ENCODE assay signal across 8 cellular contexts in the genomic region with DNA sequence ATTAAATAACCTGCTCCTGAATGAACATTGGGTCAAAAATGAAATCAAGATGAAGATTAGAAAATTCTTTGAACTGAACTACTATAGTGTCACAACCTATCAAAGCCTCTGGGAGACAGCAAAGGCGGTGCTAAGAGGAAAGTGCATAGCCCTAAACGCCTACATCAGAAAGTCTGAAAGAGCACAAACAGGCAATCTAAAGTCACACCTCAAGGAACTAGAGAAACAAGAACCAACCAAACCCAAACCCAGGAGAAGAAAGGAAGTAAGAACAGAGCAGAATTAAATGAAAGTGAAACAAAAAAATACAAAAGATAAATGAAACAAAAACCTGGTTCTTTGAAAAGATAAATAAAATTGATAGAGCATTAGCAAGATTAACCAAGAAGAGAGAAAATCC.
DNase-seq lines count a peak whose midpoint lies in the region; ATAC-seq and TF ChIP-seq lines count a peak whose summit lies in the region.
"Not testable (repeated sequence)": the region's sequence is repeated elsewhere in the genome, so short reads cannot be mapped to it uniquely, and the experiment has no call there.

No MANE protein-coding gene starts in this region.

- not testable (repeated sequence) for ATAC-seq in activated T-cell treated with anti-CD3 and anti-CD28 coated beads, Interleukin-2, amount 50 U/mL, for 72 hours (replicated peaks in 1 of 2); activated naive CD8-positive, alpha-beta T cell treated with anti-CD3 and anti-CD28 coated beads, Interleukin-2, amount 10 ng/mL, durations not matched to agents 7 days and 5 days (ENCODE audit: low read depth); naive thymus-derived CD8-positive, alpha-beta T cell

- H3F3A ChIP-seq in MM.1S (ENCODE audit: insufficient read depth, low read length): not testable (repeated sequence)

- H3K79me2 ChIP-seq in ACC112 (ENCODE audit: control insufficient read depth, insufficient read depth, low read length, unreplicated experiment); MM.1S (ENCODE audit: low read length): not testable (repeated sequence)

- not testable (repeated sequence) for H3K9me3 Mint-ChIP-seq in CD8-positive, alpha-beta memory T cell; T-helper 2 cell treated with Interferon-gamma antibody and Interleukin-4, amounts not matched to agents 5 μg/mL and 100 μg/mL, for 36 hours; activated CD4-positive, alpha-beta memory T cell treated with anti-CD3 and anti-CD28 coated beads, Interleukin-2, amount 10 ng/mL, durations not matched to agents 7 days and 5 days; activated T-cell treated with anti-CD3 and anti-CD28 coated beads, Interleukin-2, amount 50 U/mL, for 72 hours; activated naive CD8-positive, alpha-beta T cell treated with anti-CD3 and anti-CD28 coated beads, Interleukin-2, amount 10 ng/mL, durations not matched to agents 7 days and 5 days; naive thymus-derived CD8-positive, alpha-beta T cell

- not testable (repeated sequence) for H3K36me3 ChIP-seq in ACC112 (ENCODE audit: insufficient read depth, low read length); CD8-positive, alpha-beta memory T cell (ENCODE audit: insufficient read depth, low read length); MM.1S (replicated peaks; ENCODE audit: insufficient read depth, low read length)

- DNase-seq in CD8-positive, alpha-beta memory T cell; T-helper 2 cell treated with Interferon-gamma antibody and Interleukin-4, amounts not matched to agents 5 μg/mL and 100 μg/mL, for 36 hours (ENCODE audit: low spot score); activated CD4-positive, alpha-beta memory T cell treated with anti-CD3 and anti-CD28 coated beads, Interleukin-2, amount 10 ng/mL, durations not matched to agents 7 days and 5 days; activated T-cell treated with anti-CD3 and anti-CD28 coated beads, Interleukin-2, amount 50 U/mL, for 72 hours; activated naive CD8-positive, alpha-beta T cell treated with anti-CD3 and anti-CD28 coated beads, Interleukin-2, amount 10 ng/mL, durations not matched to agents 7 days and 5 days: not testable (repeated sequence)
- peak; percentile 63 for DNase-seq in MM.1S
- peak in 1 of 10 donors; percentile 21 for DNase-seq in naive thymus-derived CD8-positive, alpha-beta T cell

- not testable (repeated sequence) for H3K27ac ChIP-seq in ACC112 (ENCODE audit: low read depth, low read length); CD8-positive, alpha-beta memory T cell (ENCODE audit: low read depth, low read length)
- H3K27ac ChIP-seq in MM.1S (ENCODE audit: low read length): peak overlapping the region; percentile 46; the same call in 1 of the 2 replicates

- H4K20me1 ChIP-seq in MM.1S (ENCODE audit: insufficient read depth, low read length): not testable (repeated sequence)

- H2AFZ ChIP-seq in ACC112 (ENCODE audit: low read length, unreplicated experiment): peak overlapping the region; percentile 43
- H2AFZ ChIP-seq in MM.1S (ENCODE audit: low read length): 0 out of 2 replicates have a peak overlapping the region, but pooled peaks have one; percentile 3

- peaks cover 6 to 15% (median 13%) of the 10 kb centered on the region in 3 donors for H3K4me1 Mint-ChIP-seq in CD8-positive, alpha-beta memory T cell
- peaks cover 11% of the 10 kb centered on the region for H3K4me1 Mint-ChIP-seq in T-helper 2 cell treated with Interferon-gamma antibody and Interleukin-4, amounts not matched to agents 5 μg/mL and 100 μg/mL, for 36 hours (ENCODE audit: low read depth)
- peaks cover 14% of the 10 kb centered on the region for H3K4me1 Mint-ChIP-seq in activated CD4-positive, alpha-beta memory T cell treated with anti-CD3 and anti-CD28 coated beads, Interleukin-2, amount 10 ng/mL, durations not matched to agents 7 days and 5 days
- not testable (repeated sequence) for H3K4me1 Mint-ChIP-seq in activated T-cell treated with anti-CD3 and anti-CD28 coated beads, Interleukin-2, amount 50 U/mL, for 72 hours (ENCODE audit: low read depth)
- H3K4me1 Mint-ChIP-seq in activated naive CD8-positive, alpha-beta T cell treated with anti-CD3 and anti-CD28 coated beads, Interleukin-2, amount 10 ng/mL, durations not matched to agents 7 days and 5 days: peaks cover 11% of the 10 kb centered on the region
- peaks cover 0 to 13% (median 11%) of the 10 kb centered on the region in 4 donors for H3K4me1 Mint-ChIP-seq in naive thymus-derived CD8-positive, alpha-beta T cell

- not testable (repeated sequence) for TF ChIP-seq CTCF in MM.1S (IDR thresholded peaks at IDR 0.05; ENCODE audit: low read length)

- peak overlapping the region in 4 of 7 donors; percentile 1 to 34 (median 16) for H3K4me3 Mint-ChIP-seq in CD8-positive, alpha-beta memory T cell
- peak overlapping the region; percentile 8 for H3K4me3 Mint-ChIP-seq in T-helper 2 cell treated with Interferon-gamma antibody and Interleukin-4, amounts not matched to agents 5 μg/mL and 100 μg/mL, for 36 hours
- H3K4me3 Mint-ChIP-seq in activated CD4-positive, alpha-beta memory T cell treated with anti-CD3 and anti-CD28 coated beads, Interleukin-2, amount 10 ng/mL, durations not matched to agents 7 days and 5 days: peak overlapping the region; percentile 16
- H3K4me3 Mint-ChIP-seq in activated T-cell treated with anti-CD3 and anti-CD28 coated beads, Interleukin-2, amount 50 U/mL, for 72 hours: peak overlapping the region in 1 of 2 donors; percentile 7
- H3K4me3 Mint-ChIP-seq in activated naive CD8-positive, alpha-beta T cell treated with anti-CD3 and anti-CD28 coated beads, Interleukin-2, amount 10 ng/mL, durations not matched to agents 7 days and 5 days: peak overlapping the region; percentile 62
- H3K4me3 Mint-ChIP-seq in naive thymus-derived CD8-positive, alpha-beta T cell: peak overlapping the region in 6 of 10 donors; percentile 14 to 50 (median 45)

- not testable (repeated sequence) for H3K36me3 Mint-ChIP-seq in CD8-positive, alpha-beta memory T cell; T-helper 2 cell treated with Interferon-gamma antibody and Interleukin-4, amounts not matched to agents 5 μg/mL and 100 μg/mL, for 36 hours (ENCODE audit: low read depth); activated CD4-positive, alpha-beta memory T cell treated with anti-CD3 and anti-CD28 coated beads, Interleukin-2, amount 10 ng/mL, durations not matched to agents 7 days and 5 days (ENCODE audit: low read depth); activated T-cell treated with anti-CD3 and anti-CD28 coated beads, Interleukin-2, amount 50 U/mL, for 72 hours (ENCODE audit: insufficient read depth in 2 of 2); activated naive CD8-positive, alpha-beta T cell treated with anti-CD3 and anti-CD28 coated beads, Interleukin-2, amount 10 ng/mL, durations not matched to agents 7 days and 5 days; naive thymus-derived CD8-positive, alpha-beta T cell

- peak overlapping the region in 5 of 8 donors; percentile 0 to 62 (median 3) for H3K27ac Mint-ChIP-seq in CD8-positive, alpha-beta memory T cell
- peak overlapping the region; percentile 55 for H3K27ac Mint-ChIP-seq in T-helper 2 cell treated with Interferon-gamma antibody and Interleukin-4, amounts not matched to agents 5 μg/mL and 100 μg/mL, for 36 hours
- H3K27ac Mint-ChIP-seq in activated CD4-positive, alpha-beta memory T cell treated with anti-CD3 and anti-CD28 coated beads, Interleukin-2, amount 10 ng/mL, durations not matched to agents 7 days and 5 days: peak overlapping the region; percentile 9
- H3K27ac Mint-ChIP-seq in activated T-cell treated with anti-CD3 and anti-CD28 coated beads, Interleukin-2, amount 50 U/mL, for 72 hours: peak overlapping the region; percentile 3
- H3K27ac Mint-ChIP-seq in activated naive CD8-positive, alpha-beta T cell treated with anti-CD3 and anti-CD28 coated beads, Interleukin-2, amount 10 ng/mL, durations not matched to agents 7 days and 5 days: peak overlapping the region; percentile 78
- peak overlapping the region in 5 of 10 donors; percentile 1 to 67 (median 52) for H3K27ac Mint-ChIP-seq in naive thymus-derived CD8-positive, alpha-beta T cell

- H3K9ac ChIP-seq in MM.1S (ENCODE audit: low read length): not testable (repeated sequence)

- not testable (repeated sequence) for H3K4me1 ChIP-seq in ACC112 (ENCODE audit: control insufficient read depth, insufficient read depth, low read length, unreplicated experiment); CD8-positive, alpha-beta memory T cell (ENCODE audit: insufficient read depth, low read length); MM.1S (ENCODE audit: low read length)

- H3K27me3 ChIP-seq in ACC112 (ENCODE audit: insufficient read depth, low read length): peaks cover 10% of the 10 kb centered on the region
- H3K27me3 ChIP-seq in CD8-positive, alpha-beta memory T cell (ENCODE audit: insufficient read depth, low read length, poor library complexity, severe bottlenecking); MM.1S (replicated peaks; ENCODE audit: insufficient read depth, low read length): not testable (repeated sequence)

- H3K9me3 ChIP-seq in CD8-positive, alpha-beta memory T cell (ENCODE audit: low read length); MM.1S (replicated peaks; ENCODE audit: insufficient read depth, low read length): not testable (repeated sequence)

- CTCF ChIA-PET in CD8-positive, alpha-beta memory T cell (lab: Charles Lee): not testable (repeated sequence)
- CTCF ChIA-PET in activated CD4-positive, alpha-beta memory T cell treated with anti-CD3 and anti-CD28 coated beads, Interleukin-2, amount 10 ng/mL, durations not matched to agents 7 days and 5 days (lab: Charles Lee): interaction anchor here (0.9 kb wide), 1 partner anchor 144 kb away, joined by 4 read pairs; a partner anchor contains a TSS

- H3K4me3 ChIP-seq in ACC112 (ENCODE audit: low read depth, low read length); CD8-positive, alpha-beta memory T cell (ENCODE audit: low read length); MM.1S (ENCODE audit: low read length): not testable (repeated sequence)

- H3K9me2 ChIP-seq in MM.1S (replicated peaks; ENCODE audit: insufficient read depth, low read length): not testable (repeated sequence)

- peaks cover 5 to 21% of the 10 kb centered on the region in 2 donors for H3K27me3 Mint-ChIP-seq in CD8-positive, alpha-beta memory T cell
- not testable (repeated sequence) for H3K27me3 Mint-ChIP-seq in T-helper 2 cell treated with Interferon-gamma antibody and Interleukin-4, amounts not matched to agents 5 μg/mL and 100 μg/mL, for 36 hours (ENCODE audit: low read depth); activated CD4-positive, alpha-beta memory T cell treated with anti-CD3 and anti-CD28 coated beads, Interleukin-2, amount 10 ng/mL, durations not matched to agents 7 days and 5 days; activated T-cell treated with anti-CD3 and anti-CD28 coated beads, Interleukin-2, amount 50 U/mL, for 72 hours (ENCODE audit: low read depth); activated naive CD8-positive, alpha-beta T cell treated with anti-CD3 and anti-CD28 coated beads, Interleukin-2, amount 10 ng/mL, durations not matched to agents 7 days and 5 days
- peaks cover 0 to 11% (median 3%) of the 10 kb centered on the region in 5 donors for H3K27me3 Mint-ChIP-seq in naive thymus-derived CD8-positive, alpha-beta T cell

- peak overlapping the region; percentile 49; the same call in 1 of the 2 replicates for H3K4me2 ChIP-seq in MM.1S (ENCODE audit: low read depth, low read length)

- POLR2A ChIA-PET in CD8-positive, alpha-beta memory T cell (lab: Charles Lee); activated CD4-positive, alpha-beta memory T cell treated with anti-CD3 and anti-CD28 coated beads, Interleukin-2, amount 10 ng/mL, durations not matched to agents 7 days and 5 days (lab: Charles Lee); activated naive CD8-positive, alpha-beta T cell treated with anti-CD3 and anti-CD28 coated beads, Interleukin-2, amount 10 ng/mL, durations not matched to agents 7 days and 5 days (lab: Charles Lee); naive thymus-derived CD8-positive, alpha-beta T cell (lab: Charles Lee): not testable (repeated sequence)
